In the genomic region with DNA sequence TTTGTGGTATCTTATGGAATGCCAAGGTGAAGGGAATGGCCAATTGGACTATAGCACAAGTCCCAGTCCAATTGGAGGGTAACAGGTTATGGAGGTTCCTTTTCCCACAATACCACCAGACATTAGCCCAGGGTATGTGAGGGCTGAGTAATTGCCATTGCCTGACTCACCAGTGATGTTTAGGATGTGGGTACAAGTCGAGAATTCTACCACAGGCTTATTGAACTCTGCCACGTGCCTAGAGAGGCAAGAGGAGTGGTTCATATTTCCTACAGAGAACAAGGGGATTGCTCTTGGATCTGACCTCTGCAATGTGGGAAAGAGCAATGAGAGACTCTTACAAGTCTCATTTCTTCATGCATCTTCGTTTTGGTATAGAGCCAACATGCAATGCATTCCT, we compare ENCODE assay signal across 23 cellular contexts.
A peak's percentile ranks its signal among the peaks of the same experiment; 100 is the strongest.
DNase-seq lines count a peak whose midpoint lies in the region; ATAC-seq, FAIRE-seq and TF ChIP-seq lines count a peak whose summit lies in the region.
"Had no signal": no experiment of that assay in that cellular context is flagged by ENCODE, and none has a peak within 500 bp of the region (broad histone marks: within the 10 kb centered on the region; RNA-seq: fewer than 3 reads in every experiment).

No MANE protein-coding gene starts in this region.

- no peaks in the 10 kb centered on the region for H3K79me2 ChIP-seq in KMS-11 (ENCODE audit: insufficient read depth, low read depth)

- TF ChIP-seq POLR2A in GM12891 (IDR thresholded peaks at IDR 0.05; ENCODE audit: low read depth, low read length), result no peak

- H3K27ac Mint-ChIP-seq in activated CD4-positive, alpha-beta memory T cell treated with anti-CD3 and anti-CD28 coated beads for 36 hours, result no peak overlapping the region
- peak overlapping the region; percentile 41 to 74 for H3K27ac Mint-ChIP-seq in natural killer cell
- no peak overlapping the region for H3K27ac Mint-ChIP-seq in activated T-cell treated with anti-CD3 and anti-CD28 coated beads, Interleukin-2, amount 50 U/mL, for 24 hours
- no peak overlapping the region for H3K27ac Mint-ChIP-seq in stimulated activated memory B cell treated with anti-CD40 and anti-IgM and Interleukin-4, amounts not matched to agents 10 μg/mL and 1 μg/mL and 100 μg/mL, for 72 hours
- H3K27ac Mint-ChIP-seq: B cell; T-helper 2 cell treated with Interferon-gamma antibody and Interleukin-4, amounts not matched to agents 5 μg/mL and 100 μg/mL, for 36 hours had no signal

- POLR2A ChIA-PET in activated CD4-positive, alpha-beta memory T cell treated with anti-CD3 and anti-CD28 coated beads for 36 hours (lab: Charles Lee), result no interaction called here

- no peaks in the 10 kb centered on the region for H3K9me3 Mint-ChIP-seq in activated CD4-positive, alpha-beta memory T cell treated with anti-CD3 and anti-CD28 coated beads for 36 hours
- H3K9me3 Mint-ChIP-seq in natural killer cell, result peaks cover 0 to 4% of the 10 kb centered on the region in 2 donors
- H3K9me3 Mint-ChIP-seq in activated T-cell treated with anti-CD3 and anti-CD28 coated beads, Interleukin-2, amount 50 U/mL, for 24 hours, result no peaks in the 10 kb centered on the region
- H3K9me3 Mint-ChIP-seq in stimulated activated memory B cell treated with anti-CD40 and anti-IgM and Interleukin-4, amounts not matched to agents 10 μg/mL and 1 μg/mL and 100 μg/mL, for 72 hours, result no peaks in the 10 kb centered on the region
- H3K9me3 Mint-ChIP-seq: activated T-cell treated with anti-CD3 and anti-CD28 coated beads, Interleukin-2, amount 50 U/mL, for 4 hours had no signal

- peaks cover 22% of the 10 kb centered on the region for H3K4me1 Mint-ChIP-seq in activated CD4-positive, alpha-beta memory T cell treated with anti-CD3 and anti-CD28 coated beads for 36 hours (ENCODE audit: low read depth)
- H3K4me1 Mint-ChIP-seq in natural killer cell, result peaks cover 50 to 56% of the 10 kb centered on the region in 2 donors
- H3K4me1 Mint-ChIP-seq in activated T-cell treated with anti-CD3 and anti-CD28 coated beads, Interleukin-2, amount 50 U/mL, for 24 hours (ENCODE audit: low read depth), result peaks cover 51% of the 10 kb centered on the region
- H3K4me1 Mint-ChIP-seq in stimulated activated memory B cell treated with anti-CD40 and anti-IgM and Interleukin-4, amounts not matched to agents 10 μg/mL and 1 μg/mL and 100 μg/mL, for 72 hours, result peaks cover 30% of the 10 kb centered on the region

- no peak overlapping the region for H3K4me3 Mint-ChIP-seq in activated CD4-positive, alpha-beta memory T cell treated with anti-CD3 and anti-CD28 coated beads for 36 hours
- no peak overlapping the region for H3K4me3 Mint-ChIP-seq in natural killer cell
- no peak overlapping the region for H3K4me3 Mint-ChIP-seq in activated T-cell treated with anti-CD3 and anti-CD28 coated beads, Interleukin-2, amount 50 U/mL, for 24 hours
- no peak overlapping the region for H3K4me3 Mint-ChIP-seq in stimulated activated memory B cell treated with anti-CD40 and anti-IgM and Interleukin-4, amounts not matched to agents 10 μg/mL and 1 μg/mL and 100 μg/mL, for 72 hours
- H3K4me3 Mint-ChIP-seq: activated T-cell treated with anti-CD3 and anti-CD28 coated beads, Interleukin-2, amount 50 U/mL, for 4 hours; B cell; IgD-negative memory B cell; T-helper 2 cell treated with Interferon-gamma antibody and Interleukin-4, amounts not matched to agents 5 μg/mL and 100 μg/mL, for 36 hours had no signal

- no peak overlapping the region for H3K9ac ChIP-seq in KMS-11

- H3K4me2 ChIP-seq in KMS-11, result peak overlapping the region; percentile 66; the same call in 1 of the 2 replicates

- H3K36me3 Mint-ChIP-seq in activated CD4-positive, alpha-beta memory T cell treated with anti-CD3 and anti-CD28 coated beads for 36 hours, result no peaks in the 10 kb centered on the region
- no peaks in the 10 kb centered on the region for H3K36me3 Mint-ChIP-seq in natural killer cell
- H3K36me3 Mint-ChIP-seq in activated T-cell treated with anti-CD3 and anti-CD28 coated beads, Interleukin-2, amount 50 U/mL, for 24 hours (ENCODE audit: low read depth), result no peaks in the 10 kb centered on the region
- H3K36me3 Mint-ChIP-seq in stimulated activated memory B cell treated with anti-CD40 and anti-IgM and Interleukin-4, amounts not matched to agents 10 μg/mL and 1 μg/mL and 100 μg/mL, for 72 hours, result no peaks in the 10 kb centered on the region

- TF ChIP-seq CTCF in KMS-11 (conservative IDR thresholded peaks at IDR 0.05; ENCODE audit: low read depth, low read length) (no peak), natural killer cell (IDR thresholded peaks at IDR 0.05) (no peak)

- no peaks in the 10 kb centered on the region for H3K27me3 Mint-ChIP-seq in activated CD4-positive, alpha-beta memory T cell treated with anti-CD3 and anti-CD28 coated beads for 36 hours
- no peaks in the 10 kb centered on the region for H3K27me3 Mint-ChIP-seq in natural killer cell (ENCODE audit: low read depth in 2 of 2)
- no peaks in the 10 kb centered on the region for H3K27me3 Mint-ChIP-seq in activated T-cell treated with anti-CD3 and anti-CD28 coated beads, Interleukin-2, amount 50 U/mL, for 24 hours
- no peaks in the 10 kb centered on the region for H3K27me3 Mint-ChIP-seq in stimulated activated memory B cell treated with anti-CD40 and anti-IgM and Interleukin-4, amounts not matched to agents 10 μg/mL and 1 μg/mL and 100 μg/mL, for 72 hours
- H3K27me3 Mint-ChIP-seq: B cell, IgD-negative memory B cell had no signal

- H3K4me3 ChIP-seq in KMS-11 (IDR thresholded peaks at IDR 0.05; ENCODE audit: insufficient read depth, low read depth, low read length), result no peak overlapping the region
- H3K4me3 ChIP-seq: right lobe of liver had no signal

- no peak for DNase-seq in GM12891 (ENCODE audit: insufficient read length, low spot score)
- peak; percentile 22 for DNase-seq in activated CD4-positive, alpha-beta memory T cell treated with anti-CD3 and anti-CD28 coated beads for 36 hours
- no peak for DNase-seq in natural killer cell
- no peak for DNase-seq in activated T-cell treated with anti-CD3 and anti-CD28 coated beads, Interleukin-2, amount 50 U/mL, for 24 hours
- no peak for DNase-seq in left ventricle myocardium superior
- DNase-seq: activated T-cell treated with anti-CD3 and anti-CD28 coated beads, Interleukin-2, amount 50 U/mL, for 4 hours; central memory CD4-positive, alpha-beta T cell; effector CD8-positive, alpha-beta T cell; hippocampal formation; kidney glomerular epithelial cell; midbrain; NCI-H1417 treated with DMSO at 0.1 percent for 48 hours; NCI-H2171 treated with DMSO at 0.1 percent for 48 hours; right lobe of liver; Right ventricle myocardium superior; stimulated activated CD4-positive, alpha-beta T cell treated with anti-CD3 and anti-CD28 coated beads, Interleukin-2, amount 100 ng/mL, for 48 hours had no signal

- H3K36me3 ChIP-seq in KMS-11 (ENCODE audit: insufficient read depth), result no peaks in the 10 kb centered on the region
- H3K36me3 ChIP-seq: right lobe of liver had no signal

- peaks cover 57% of the 10 kb centered on the region for H3K4me1 ChIP-seq in KMS-11 (ENCODE audit: low read depth, poor library complexity, severe bottlenecking)

- H3K27ac ChIP-seq in KMS-11, result 0 out of 2 replicates have a peak overlapping the region, but pooled peaks have one; percentile 90
- H3K27ac ChIP-seq: right lobe of liver had no signal

- no peak for ATAC-seq in natural killer cell
- ATAC-seq in stimulated activated memory B cell treated with anti-CD40 and anti-IgM and Interleukin-4, amounts not matched to agents 10 μg/mL and 1 μg/mL and 100 μg/mL, for 72 hours, result no peak
- ATAC-seq in left ventricle myocardium superior, result no peak
- ATAC-seq in activated CD4-positive, CD25-positive, alpha-beta regulatory T cell treated with anti-CD3 and anti-CD28 coated beads, Interleukin-2, amount 50 U/mL, for 24 hours, result no peak
- ATAC-seq: activated T-cell treated with anti-CD3 and anti-CD28 coated beads, Interleukin-2, amount 50 U/mL, for 4 hours had no signal

- H3K27me3 ChIP-seq in KMS-11 (ENCODE audit: insufficient read depth, low read depth), result no peaks in the 10 kb centered on the region
- H3K27me3 ChIP-seq: right lobe of liver had no signal

- H2AFZ ChIP-seq in KMS-11 (ENCODE audit: low read depth), result no peak overlapping the region

- peak; percentile 89 for FAIRE-seq in GM12891 (lab: Jason Lieb, UNC)
- FAIRE-seq: D721Med had no signal

- H4K20me1 ChIP-seq in KMS-11 (ENCODE audit: insufficient read depth), result no peaks in the 10 kb centered on the region

- intact Hi-C loops in activated CD4-positive, alpha-beta memory T cell treated with anti-CD3 and anti-CD28 coated beads for 36 hours (cut with micrococcal nuclease), result no loop called here
- intact Hi-C loops in natural killer cell (cut with micrococcal nuclease), result no loop called here
- intact Hi-C loops in left ventricle myocardium superior (cut with micrococcal nuclease), result no loop called here

- CTCF ChIA-PET in activated CD4-positive, alpha-beta memory T cell treated with anti-CD3 and anti-CD28 coated beads for 36 hours (lab: Charles Lee), result no interaction called here

TF ChIP-seq in GM12891, 5 proteins besides CTCF, POLR2A, EP300 and RAD21:
- TF ChIP-seq SPI1 (IDR thresholded peaks at IDR 0.05; ENCODE audit: low read depth, low read length), result no peak
- TF ChIP-seq POU2F2 (IDR thresholded peaks at IDR 0.05; ENCODE audit: low read depth, low read length), result no peak
- no peak for TF ChIP-seq PAX5 (IDR thresholded peaks at IDR 0.05; ENCODE audit: insufficient read depth, low read length, severe bottlenecking)
- no peak for TF ChIP-seq TAF1 (IDR thresholded peaks at IDR 0.05; ENCODE audit: low read depth, low read length)
- TF ChIP-seq POLR2AphosphoS5 (IDR thresholded peaks at IDR 0.05; ENCODE audit: low read depth, low read length), result no peak

Comparison
In these comparisons a context has a peak if more than half of its experiments do, and no peak if none do; other contexts are left out.
1. H3K27ac Mint-ChIP-seq: peak in natural killer cell (2 of 2); none in activated CD4-positive, alpha-beta memory T cell treated with anti-CD3 and anti-CD28 coated beads for 36 hours (single experiment), activated T-cell treated with anti-CD3 and anti-CD28 coated beads, Interleukin-2, amount 50 U/mL, for 24 hours (single experiment) and stimulated activated memory B cell treated with anti-CD40 and anti-IgM and Interleukin-4, amounts not matched to agents 10 μg/mL and 1 μg/mL and 100 μg/mL, for 72 hours (single experiment).